Comparison of ENCODE assay signal across 10 cellular contexts in genomic region chr15:59685737-59686297, GRCh38. TPM values are rescaled to one million over a fixed set of nuclear protein-coding genes. Genes with fewer than 3 reads are reported as not detected.
DNase-seq lines count a peak whose midpoint lies in the region; ATAC-seq and TF ChIP-seq lines count a peak whose summit lies in the region.
"Had no signal": no experiment of that assay in that cellular context is flagged by ENCODE, and none has a peak within 500 bp of the region (broad histone marks: within the 10 kb centered on the region; RNA-seq: fewer than 3 reads in every experiment).

No MANE protein-coding gene starts in this region.

- H3K4me1 ChIP-seq in lower lobe of right lung = peaks cover 49% of the 10 kb centered on the region

- no peaks in the 10 kb centered on the region for H3K9me3 Mint-ChIP-seq in HFFc6
- no peaks in the 10 kb centered on the region for H3K9me3 Mint-ChIP-seq in activated naive CD8-positive, alpha-beta T cell treated with anti-CD3 and anti-CD28 coated beads for 36 hours
- no peaks in the 10 kb centered on the region for H3K9me3 Mint-ChIP-seq in Calu3 (ENCODE audit: low read depth, unreplicated experiment)

- H3K4me1 Mint-ChIP-seq in HFFc6 (ENCODE audit: low read depth) = peaks cover 44% of the 10 kb centered on the region
- H3K4me1 Mint-ChIP-seq in activated naive CD8-positive, alpha-beta T cell treated with anti-CD3 and anti-CD28 coated beads for 36 hours = peaks cover 40% of the 10 kb centered on the region
- H3K4me1 Mint-ChIP-seq in Calu3 (ENCODE audit: low read depth, unreplicated experiment) = peaks cover 35% of the 10 kb centered on the region

- DNase-seq in AG08395 (ENCODE audit: low spot score) = peak; percentile 25
- peak; percentile 19 for DNase-seq in HFFc6
- no peak for DNase-seq in activated naive CD8-positive, alpha-beta T cell treated with anti-CD3 and anti-CD28 coated beads for 36 hours
- DNase-seq in lower lobe of right lung = no peak
- DNase-seq in stimulated activated CD4-positive, alpha-beta T cell treated with anti-CD3 and anti-CD28 coated beads, Interleukin-4, amount 100 ng/mL, for 1 hour = no peak
- DNase-seq in Calu3 = no peak
- DNase-seq in SKM-1 (lab: John Stamatoyannopoulos, UW; ENCODE audit: unreplicated experiment) = no peak
- DNase-seq: NCI-H774, nucleus accumbens had no signal

- H3K4me3 ChIP-seq in lower lobe of right lung = no peak overlapping the region

- TF ChIP-seq CTCF in HFFc6 (IDR thresholded peaks at IDR 0.05) (no peak), lower lobe of right lung (IDR thresholded peaks at IDR 0.05) (no peak), Calu3 (IDR thresholded peaks at IDR 0.05; ENCODE audit: unreplicated experiment) (no peak)

- intact Hi-C loops in lower lobe of right lung (cut with DNase I) = no loop called here
- intact Hi-C loops in Calu3 (cut with micrococcal nuclease; ENCODE audit: unreplicated experiment) = no loop called here

- H3K27me3 Mint-ChIP-seq in HFFc6 (ENCODE audit: insufficient read depth) (peaks cover 2% of the 10 kb centered on the region), Calu3 (ENCODE audit: unreplicated experiment) (no peaks in the 10 kb centered on the region)
- no peaks in the 10 kb centered on the region for H3K27me3 Mint-ChIP-seq in activated naive CD8-positive, alpha-beta T cell treated with anti-CD3 and anti-CD28 coated beads for 36 hours

- H3K27me3 ChIP-seq in lower lobe of right lung (ENCODE audit: low read depth) = no peaks in the 10 kb centered on the region

- no peak for ATAC-seq in lower lobe of right lung
- ATAC-seq in activated CD4-positive, CD25-positive, alpha-beta regulatory T cell treated with anti-CD3 and anti-CD28 coated beads, Interleukin-2, amount 50 U/mL, for 24 hours = no peak

- H3K27ac Mint-ChIP-seq in HFFc6 (peak overlapping the region; percentile 62), Calu3 (ENCODE audit: unreplicated experiment) (no peak overlapping the region)
- peak overlapping the region; percentile 59 for H3K27ac Mint-ChIP-seq in activated naive CD8-positive, alpha-beta T cell treated with anti-CD3 and anti-CD28 coated beads for 36 hours

- no peaks in the 10 kb centered on the region for H3K9me3 ChIP-seq in lower lobe of right lung

- peaks cover 16% of the 10 kb centered on the region for H3K36me3 Mint-ChIP-seq in HFFc6 (ENCODE audit: low read depth)
- H3K36me3 Mint-ChIP-seq in activated naive CD8-positive, alpha-beta T cell treated with anti-CD3 and anti-CD28 coated beads for 36 hours = peaks cover 41% of the 10 kb centered on the region
- peaks cover 69% of the 10 kb centered on the region for H3K36me3 Mint-ChIP-seq in Calu3 (ENCODE audit: insufficient read depth, unreplicated experiment)

- CTCF ChIA-PET in Calu3 (lab: Charles Lee) = no interaction called here

- peak overlapping the region; percentile 42 for H3K4me3 Mint-ChIP-seq in HFFc6
- peak overlapping the region; percentile 59 for H3K4me3 Mint-ChIP-seq in activated naive CD8-positive, alpha-beta T cell treated with anti-CD3 and anti-CD28 coated beads for 36 hours
- H3K4me3 Mint-ChIP-seq in Calu3 (ENCODE audit: low read depth, unreplicated experiment) = no peak overlapping the region

- peaks cover 17% of the 10 kb centered on the region for H3K36me3 ChIP-seq in lower lobe of right lung

- BruUV-seq in Calu3 (replicated peaks; lab: Mats Ljungman, UMichigan) = no TSS peak

- H3K27ac ChIP-seq in lower lobe of right lung = peak overlapping the region; percentile 100

RNA-seq across cellular contexts. Expression of gene BNIP2, which starts 3.3 kb away (rescaled TPM):
- 10 to 100 TPM; 60.8 to 68.0 (median 63.5) TPM for total RNA-seq in HFFc6 (2021; fragmentation: NEBNext Ultra II Directional; extraction: Animal tissue kit (Norgen Biotek cat#: 25700))
- 10 to 100 TPM; 68.4 to 76.4 TPM for total RNA-seq in activated naive CD8-positive, alpha-beta T cell treated with anti-CD3 and anti-CD28 coated beads for 36 hours
- total RNA-seq in lower lobe of right lung = 109 TPM
- 83.6 and 96.3 TPM in 2 replicates for total RNA-seq in Calu3 (2022)

RNA-seq across cellular contexts. Expression of gene GTF2A2, which starts 28.5 kb away (rescaled TPM):
- 100 to 1,000 TPM; 162 to 183 (median 183) TPM for total RNA-seq in HFFc6 (2021; fragmentation: NEBNext Ultra II Directional; extraction: Animal tissue kit (Norgen Biotek cat#: 25700))
- 100 to 1,000 TPM; 237 to 246 TPM for total RNA-seq in activated naive CD8-positive, alpha-beta T cell treated with anti-CD3 and anti-CD28 coated beads for 36 hours
- total RNA-seq in lower lobe of right lung (89.4 TPM), Calu3 (2022) (72.8 and 93.7 TPM in 2 replicates)

Comparison
In these comparisons a context has a peak if more than half of its experiments do, and no peak if none do; other contexts are left out.
1. DNase-seq: peak in AG08395 (single experiment) and HFFc6 (single experiment); none in activated naive CD8-positive, alpha-beta T cell treated with anti-CD3 and anti-CD28 coated beads for 36 hours (single experiment), lower lobe of right lung (single experiment), stimulated activated CD4-positive, alpha-beta T cell treated with anti-CD3 and anti-CD28 coated beads, Interleukin-4, amount 100 ng/mL, for 1 hour (single experiment), Calu3 (single experiment) and SKM-1 (single experiment).